Comparison of ENCODE assay signal across 8 cellular contexts in genomic region chr10:17645591-17646345, GRCh38. TPM values are rescaled to one million over a fixed set of nuclear protein-coding genes. Genes with fewer than 3 reads are reported as not detected.
DNase-seq lines count a peak whose midpoint lies in the region; ATAC-seq, FAIRE-seq and TF ChIP-seq lines count a peak whose summit lies in the region.

No MANE protein-coding gene starts in this region.

- peak overlapping the region in 3 of 4 donors; percentile 72 to 97 (median 93) for H3K4me3 ChIP-seq in gastrocnemius medialis

- no peaks in the 10 kb centered on the region for H3K27me3 ChIP-seq in gastrocnemius medialis

- in situ Hi-C loops in gastrocnemius medialis (cut with MboI; ENCODE audit: low sequenced_read_pairs in 4 of 4), result no loop called here

- peak overlapping the region; percentile 83 to 99 (median 97) for H3K27ac ChIP-seq in gastrocnemius medialis

- TF ChIP-seq CTCF in gastrocnemius medialis (IDR thresholded peaks at IDR 0.05 in 4 of 5, conservative IDR thresholded peaks at IDR 0.05 in 1 of 5), result no peak

- FAIRE-seq in GM12892 (lab: Jason Lieb, UNC) (peak; percentile 9), RCC 7860 (lab: Jason Lieb, UNC) (no peak)

- DNase-seq in GM12892 (ENCODE audit: insufficient read length), result no peak
- DNase-seq in RCC 7860 (ENCODE audit: low spot score), result peak; percentile 9
- no peak for DNase-seq in gastrocnemius medialis
- DNase-seq in NCI-H1436 treated with DMSO at 0.1 percent for 48 hours (lab: John Stamatoyannopoulos, UW), result no peak
- no peak for DNase-seq in NCI-H187 (lab: John Stamatoyannopoulos, UW)
- no peak for DNase-seq in EL
- DNase-seq in glomerular visceral epithelial cell (ENCODE audit: extremely low spot score), result no peak

- TF ChIP-seq POLR2A in GM12892 (IDR thresholded peaks at IDR 0.05; ENCODE audit: low read depth, low read length), result no peak
- TF ChIP-seq POLR2A in gastrocnemius medialis (IDR thresholded peaks at IDR 0.05), result no peak

- peaks cover 52 to 57% of the 10 kb centered on the region in 2 donors for H3K4me1 ChIP-seq in gastrocnemius medialis

- ATAC-seq in esophagus mucosa (peak; percentile 78), gastrocnemius medialis (no peak)

- H3K36me3 ChIP-seq in gastrocnemius medialis, result no peaks in the 10 kb centered on the region

- no peaks in the 10 kb centered on the region for H3K9me3 ChIP-seq in gastrocnemius medialis

- intact Hi-C loops in gastrocnemius medialis (cut with DNase I; ENCODE audit: low total_unique reads), result loop anchor here (2.0 kb wide), 1 partner anchor 27 kb away; no protein-coding TSS in a partner anchor

RNA-seq across cellular contexts. Expression of gene STAM, which starts 1.8 kb away (rescaled TPM):
- 10.5 TPM for polyA plus RNA-seq in GM12892 (2012; ENCODE audit: missing spikeins)
- total RNA-seq in esophagus mucosa (15.9 TPM), gastrocnemius medialis (10 to 100 TPM; 28.6 to 52.0 (median 35.2) TPM)

RNA-seq across cellular contexts. Expression of gene HACD1, which starts 28.6 kb away (rescaled TPM):
- not detected for polyA plus RNA-seq in GM12892 (2012; ENCODE audit: missing spikeins)
- total RNA-seq in esophagus mucosa (19.0 TPM), gastrocnemius medialis (10 to 100 TPM; 16.5 to 73.4 (median 44.3) TPM)
